ENCODE assay signal across 14 cellular contexts in genomic region chr9:8514760-8515159, GRCh38.
"Had no signal": no experiment of that assay in that cellular context is flagged by ENCODE, and none has a peak within 500 bp of the region (broad histone marks: within the 10 kb centered on the region; RNA-seq: fewer than 3 reads in every experiment).

No MANE protein-coding gene starts in this region.

- H3K79me2 ChIP-seq: parathyroid adenoma had no signal

- ATAC-seq: heart right ventricle; left lobe of liver; stimulated activated memory B cell treated with anti-CD40 and anti-IgM and Interleukin-4, amounts not matched to agents 10 μg/mL and 1 μg/mL and 100 μg/mL, for 72 hours had no signal

- H3K9me3 ChIP-seq: breast epithelium, heart right ventricle, neutrophil, thyroid gland had no signal

- DNase-seq: activated naive CD4-positive, alpha-beta T cell; activated T-cell treated with anti-CD3 and anti-CD28 coated beads for 4 hours; aorta; cerebellar nuclear complex; effector memory CD4-positive, alpha-beta T cell; heart right ventricle; naive B cell; thyroid gland had no signal

- H3K36me3 ChIP-seq: breast epithelium, heart right ventricle, neutrophil, thyroid gland had no signal

- H3K27ac Mint-ChIP-seq: dendritic cell treated with granulocyte-macrophage colony-stimulating factor and Interleukin-4, amounts not matched to agents 40 ng/mL and 50 ng/mL, for 4 days; naive B cell; stimulated activated memory B cell treated with anti-CD40 and anti-IgM and Interleukin-4, amounts not matched to agents 10 μg/mL and 1 μg/mL and 100 μg/mL, for 72 hours had no signal

- H2AFZ ChIP-seq: parathyroid adenoma had no signal

- H3K27me3 Mint-ChIP-seq: dendritic cell treated with granulocyte-macrophage colony-stimulating factor and Interleukin-4, amounts not matched to agents 40 ng/mL and 50 ng/mL, for 4 days; naive B cell; stimulated activated memory B cell treated with anti-CD40 and anti-IgM and Interleukin-4, amounts not matched to agents 10 μg/mL and 1 μg/mL and 100 μg/mL, for 72 hours had no signal

- H3K4me1 ChIP-seq: breast epithelium, heart right ventricle, parathyroid adenoma, thyroid gland had no signal

- H3K4me3 Mint-ChIP-seq: dendritic cell treated with granulocyte-macrophage colony-stimulating factor and Interleukin-4, amounts not matched to agents 40 ng/mL and 50 ng/mL, for 4 days; naive B cell; stimulated activated memory B cell treated with anti-CD40 and anti-IgM and Interleukin-4, amounts not matched to agents 10 μg/mL and 1 μg/mL and 100 μg/mL, for 72 hours had no signal

- H3K27me3 ChIP-seq: breast epithelium, heart right ventricle, neutrophil, thyroid gland had no signal

- H3K9me3 Mint-ChIP-seq: naive B cell; stimulated activated memory B cell treated with anti-CD40 and anti-IgM and Interleukin-4, amounts not matched to agents 10 μg/mL and 1 μg/mL and 100 μg/mL, for 72 hours had no signal

- H3K27ac ChIP-seq: breast epithelium, heart right ventricle, neutrophil, parathyroid adenoma, thyroid gland had no signal

- H3K4me1 Mint-ChIP-seq: naive B cell; stimulated activated memory B cell treated with anti-CD40 and anti-IgM and Interleukin-4, amounts not matched to agents 10 μg/mL and 1 μg/mL and 100 μg/mL, for 72 hours had no signal

- H3K4me3 ChIP-seq: breast epithelium, heart right ventricle, thyroid gland had no signal

- H3K36me3 Mint-ChIP-seq: naive B cell; stimulated activated memory B cell treated with anti-CD40 and anti-IgM and Interleukin-4, amounts not matched to agents 10 μg/mL and 1 μg/mL and 100 μg/mL, for 72 hours had no signal
